Comparison of ENCODE assay signal across 12 cellular contexts in the genomic region with DNA sequence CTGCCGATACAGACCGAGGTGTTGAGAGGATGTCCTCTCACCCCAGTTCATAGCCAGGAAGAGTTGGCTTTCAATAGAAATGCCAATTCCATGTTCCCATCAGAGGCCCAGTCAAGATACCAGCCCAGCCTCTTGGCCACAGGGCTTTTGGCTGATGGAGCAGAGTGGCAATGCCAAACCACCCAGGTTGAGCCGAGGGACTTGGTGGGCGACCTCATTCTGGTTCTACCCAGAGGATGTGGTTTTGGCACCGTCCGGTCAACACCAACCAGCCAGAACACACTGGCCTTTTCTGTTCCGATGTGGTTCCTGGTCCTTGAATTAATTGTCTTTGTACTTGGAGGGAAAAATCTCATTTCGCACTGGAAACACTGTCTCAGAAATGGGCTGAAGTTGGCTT.
"Had no signal": no experiment of that assay in that cellular context is flagged by ENCODE, and none has a peak within 500 bp of the region (broad histone marks: within the 10 kb centered on the region; RNA-seq: fewer than 3 reads in every experiment).

No MANE protein-coding gene starts in this region.

- H3K4me2 ChIP-seq: smooth muscle cell had no signal

- H3K4me3 ChIP-seq: coronary artery, gastrocnemius medialis, smooth muscle cell, upper lobe of left lung, uterus had no signal

- H3K27me3 ChIP-seq: gastrocnemius medialis, upper lobe of left lung, uterus had no signal

- H3K36me3 Mint-ChIP-seq: naive B cell had no signal

- DNase-seq: effector CD8-positive, alpha-beta T cell; gastrocnemius medialis; glutamatergic neuron; mesendoderm; naive B cell; stimulated activated CD4-positive, alpha-beta T cell treated with anti-CD3 and anti-CD28 coated beads, Interleukin-2, amount 100 ng/mL, for 48 hours; stimulated activated naive CD4-positive, alpha-beta T cell treated with Interleukin-2 at 50 U/mL for 16 hours; uterus had no signal

- ATAC-seq: gastrocnemius medialis had no signal

- H3K4me1 Mint-ChIP-seq: naive B cell had no signal

- H3K27ac ChIP-seq: gastrocnemius medialis, neutrophil, upper lobe of left lung had no signal

- H3K4me1 ChIP-seq: gastrocnemius medialis, upper lobe of left lung had no signal

- H3K36me3 ChIP-seq: gastrocnemius medialis, neutrophil, upper lobe of left lung, uterus had no signal

- H3K9me3 ChIP-seq: gastrocnemius medialis, neutrophil, upper lobe of left lung, uterus had no signal
